In the genomic region with DNA sequence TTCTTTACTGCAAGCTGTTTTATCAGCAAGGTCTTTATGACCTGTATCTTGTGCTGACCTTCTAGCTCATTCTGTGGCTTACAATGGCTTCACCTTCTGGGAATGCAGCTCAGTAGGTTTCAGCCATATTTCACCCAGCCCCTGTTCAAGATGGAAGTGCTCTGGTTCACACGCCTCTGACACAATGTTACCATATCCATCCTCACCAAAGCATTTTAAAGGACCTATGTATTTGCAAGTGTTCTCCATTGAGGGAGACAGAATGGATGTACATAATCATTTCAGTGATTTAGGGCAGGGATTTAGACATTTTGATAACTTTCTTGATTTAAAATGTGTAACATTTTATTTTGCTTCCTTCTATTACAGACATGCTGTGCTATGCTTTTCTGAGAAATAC, we compare ENCODE assay signal across 24 cellular contexts.
DNase-seq lines count a peak whose midpoint lies in the region; ATAC-seq, FAIRE-seq and TF ChIP-seq lines count a peak whose summit lies in the region.
"Had no signal": no experiment of that assay in that cellular context is flagged by ENCODE, and none has a peak within 500 bp of the region (broad histone marks: within the 10 kb centered on the region; RNA-seq: fewer than 3 reads in every experiment).

No MANE protein-coding gene starts in this region.

- no peaks in the 10 kb centered on the region for H3K9me1 ChIP-seq in K562 (ENCODE audit: control insufficient read depth, insufficient read depth, low read length)

- H3K9ac ChIP-seq in HepG2 (ENCODE audit: insufficient read depth, low read depth, low read length) (peak overlapping the region; percentile 59), K562 (ENCODE audit: insufficient read depth in 1 of 2, low read depth in 2 of 2, low read length in 2 of 2) (no peak overlapping the region)
- H3K9ac ChIP-seq: BLaER1 had no signal

- TF ChIP-seq POLR2A in HepG2 (IDR thresholded peaks at IDR 0.05; ENCODE audit: insufficient read depth in 1 of 2, low read depth in 2 of 2, low read length in 2 of 2) = no peak
- no peak for TF ChIP-seq POLR2A in right lobe of liver (IDR thresholded peaks at IDR 0.05)
- TF ChIP-seq POLR2A in K562 (conservative IDR thresholded peaks at IDR 0.05) = no peak

- CTCF ChIA-PET in HepG2 (lab: Yijun Ruan, JAX; ENCODE audit: low intra/inter-chr PET ratio, low total read pairs) (no interaction called here), K562 (lab: Yijun Ruan, JAX; ENCODE audit: low intra/inter-chr PET ratio) (no interaction called here), T-cell (lab: Charles Lee) (no interaction called here)
- CTCF ChIA-PET in CD4-positive, alpha-beta memory T cell (lab: Charles Lee; ENCODE audit: partially characterized antibody) = no interaction called here

- BruUV-seq in HepG2 (replicated peaks; lab: Mats Ljungman, UMichigan) (no TSS peak), K562 (replicated peaks; lab: Mats Ljungman, UMichigan) (no TSS peak)

- H3K27ac Mint-ChIP-seq in nephron (peak overlapping the region in 2 of 3 experiments; percentile 25 to 49), type B pancreatic cell (no peak overlapping the region), T-cell (no peak overlapping the region)
- H3K27ac Mint-ChIP-seq in CD4-positive, alpha-beta memory T cell = no peak overlapping the region
- H3K27ac Mint-ChIP-seq: CD4-positive, CD25-positive, alpha-beta regulatory T cell had no signal

- 100% methylated on average over 1 of the region's 1 CpG for WGBS in HepG2 (ENCODE audit: low lambda C conversion rate)
- 75% methylated on average over 1 of the region's 1 CpG for WGBS in right lobe of liver (ENCODE audit: insufficient coverage, low coverage, low lambda C conversion rate, missing lambda C conversion rate)
- 71% methylated on average over 1 of the region's 1 CpG for WGBS in K562 (ENCODE audit: insufficient coverage, low coverage, missing lambda C conversion rate)

- TF ChIP-seq CTCF in HepG2 (CRISPR knock-in tag; IDR thresholded peaks at IDR 0.05) (no peak), right lobe of liver (IDR thresholded peaks at IDR 0.05) (no peak), K562 (IDR thresholded peaks at IDR 0.05 in 2 of 3, conservative IDR thresholded peaks at IDR 0.05 in 1 of 3; ENCODE audit: insufficient read depth in 2 of 3, low read depth in 1 of 3, low read length in 3 of 3) (no peak), nephron (IDR thresholded peaks at IDR 0.05; ENCODE audit: unreplicated experiment in 3 of 3) (no peak), type B pancreatic cell (conservative IDR thresholded peaks at IDR 0.05) (no peak)

- POLR2A ChIA-PET in HepG2 (lab: Yijun Ruan, JAX) (interaction anchor here (0.5 to 3.2 kb wide), 7 partner anchors 63 to 176 kb away, joined by 4 to 29 read pairs (median 13); no protein-coding TSS in a partner anchor), K562 (lab: Yijun Ruan, JAX) (no interaction called here), T-cell (lab: Charles Lee) (no interaction called here)
- POLR2A ChIA-PET in CD4-positive, alpha-beta memory T cell (lab: Charles Lee; ENCODE audit: partially characterized antibody) = no interaction called here

- H3K36me3 Mint-ChIP-seq in nephron (ENCODE audit: low read depth) = no peaks in the 10 kb centered on the region
- H3K36me3 Mint-ChIP-seq in type B pancreatic cell = no peaks in the 10 kb centered on the region
- H3K36me3 Mint-ChIP-seq in CD4-positive, alpha-beta memory T cell = no peaks in the 10 kb centered on the region
- no peaks in the 10 kb centered on the region for H3K36me3 Mint-ChIP-seq in T-cell
- H3K36me3 Mint-ChIP-seq: CD4-positive, CD25-positive, alpha-beta regulatory T cell had no signal

- H3K27me3 Mint-ChIP-seq in nephron (ENCODE audit: low read depth) (no peaks in the 10 kb centered on the region), type B pancreatic cell (no peaks in the 10 kb centered on the region), T-cell (peaks cover 10 to 15% of the 10 kb centered on the region in 2 donors)
- peaks cover 0 to 5% of the 10 kb centered on the region in 2 donors for H3K27me3 Mint-ChIP-seq in CD4-positive, alpha-beta memory T cell

- H3K9me3 ChIP-seq in HepG2 (ENCODE audit: low read length) (no peaks in the 10 kb centered on the region), right lobe of liver (no peaks in the 10 kb centered on the region), K562 (replicated peaks; ENCODE audit: control insufficient read depth, insufficient read depth, low read depth, low read length) (peaks cover 3% of the 10 kb centered on the region)
- no peaks in the 10 kb centered on the region for H3K9me3 ChIP-seq in CD4-positive, alpha-beta memory T cell (ENCODE audit: control insufficient read depth in 1 of 2, low read length in 2 of 2)
- H3K9me3 ChIP-seq: SJSA1 had no signal

- no peaks in the 10 kb centered on the region for H3K79me2 ChIP-seq in HepG2 (ENCODE audit: insufficient read depth, low read length)
- H3K79me2 ChIP-seq in K562 (ENCODE audit: control insufficient read depth, insufficient read depth, low read length) = no peaks in the 10 kb centered on the region

- H3K4me1 Mint-ChIP-seq in nephron (peaks cover 44% of the 10 kb centered on the region), type B pancreatic cell (ENCODE audit: unreplicated experiment) (peaks cover 46% of the 10 kb centered on the region), T-cell (peaks cover 4 to 9% (median 9%) of the 10 kb centered on the region in 3 donors)
- H3K4me1 Mint-ChIP-seq in CD4-positive, alpha-beta memory T cell = peaks cover 0 to 5% (median 1%) of the 10 kb centered on the region in 4 donors
- H3K4me1 Mint-ChIP-seq: CD4-positive, CD25-positive, alpha-beta regulatory T cell had no signal

- in situ Hi-C loops in HepG2 (cut with HindIII; ENCODE audit: extremely low pct_ligation_motif_present, low pct_unique_long_range_greater_than_20kb) (loop anchor here (5.0 kb wide), 2 partner anchors 64 to 186 kb away; no protein-coding TSS in a partner anchor), K562 (cut with MboI) (no loop called here)

- H3K36me3 ChIP-seq in HepG2 (replicated peaks in 1 of 2; ENCODE audit: control insufficient read depth in 1 of 2, insufficient read depth in 2 of 2, low read length in 2 of 2) (no peaks in the 10 kb centered on the region), right lobe of liver (no peaks in the 10 kb centered on the region), K562 (ENCODE audit: control insufficient read depth, insufficient read depth, low read length) (no peaks in the 10 kb centered on the region)
- H3K36me3 ChIP-seq in CD4-positive, alpha-beta memory T cell (ENCODE audit: insufficient read depth, low read length) = no peaks in the 10 kb centered on the region
- H3K36me3 ChIP-seq: BLaER1, SJSA1 had no signal

- ATAC-seq in HepG2 (no peak), right lobe of liver (no peak), K562 (no peak), GM18868 (IDR thresholded peaks at IDR 0.05; ENCODE audit: unreplicated experiment) (no peak), T-cell (replicated peaks in 1 of 4) (no peak)
- ATAC-seq: PC-3 had no signal

- TF ChIP-seq EP300 in HepG2 (IDR thresholded peaks at IDR 0.05; ENCODE audit: low read depth in 2 of 2, low read length in 2 of 2) (no peak), HepG2 (CRISPR knock-in tag; IDR thresholded peaks at IDR 0.05; ENCODE audit: borderline replicate concordance) (no peak), K562 (IDR thresholded peaks at IDR 0.05; ENCODE audit: low read length) (no peak)

- no peaks in the 10 kb centered on the region for H4K20me1 ChIP-seq in HepG2 (ENCODE audit: insufficient read depth, low read length)
- no peaks in the 10 kb centered on the region for H4K20me1 ChIP-seq in K562 (replicated peaks; ENCODE audit: control insufficient read depth, insufficient read depth, low read length)
- H4K20me1 ChIP-seq: BLaER1 had no signal

- no peak overlapping the region for H2AFZ ChIP-seq in HepG2 (ENCODE audit: low read length)
- no peak overlapping the region for H2AFZ ChIP-seq in K562 (ENCODE audit: low read depth, low read length)

- H3K4me1 ChIP-seq in HepG2 (ENCODE audit: insufficient read depth, low read length) = peaks cover 92% of the 10 kb centered on the region
- H3K4me1 ChIP-seq in right lobe of liver = no peaks in the 10 kb centered on the region
- H3K4me1 ChIP-seq in K562 (replicated peaks in 1 of 2; ENCODE audit: control insufficient read depth in 2 of 2, insufficient read depth in 2 of 2, low read length in 2 of 2) = peaks cover 3 to 21% of the 10 kb centered on the region in 2 experiments; a peak in 4 of 5 replicates
- H3K4me1 ChIP-seq in CD4-positive, alpha-beta memory T cell (ENCODE audit: insufficient read depth, low read length) = no peaks in the 10 kb centered on the region
- H3K4me1 ChIP-seq: BLaER1 had no signal

- intact Hi-C loops in HepG2 (cut with micrococcal nuclease; ENCODE audit: unreplicated experiment) = loop anchor here (2.0 to 5.0 kb wide), 4 partner anchors 75 to 303 kb away; no protein-coding TSS in a partner anchor
- intact Hi-C loops in right lobe of liver (cut with DNase I) = no loop called here
- intact Hi-C loops in K562 (cut with micrococcal nuclease) = loop anchor here (10.0 kb wide), 1 partner anchor 113 kb away; no protein-coding TSS in a partner anchor
- intact Hi-C loops in CD4-positive, alpha-beta memory T cell (cut with micrococcal nuclease) = no loop called here

- peak overlapping the region; percentile 90 for H3K27ac ChIP-seq in HepG2 (ENCODE audit: extremely low read length, insufficient read depth, low read length)
- H3K27ac ChIP-seq in right lobe of liver = no peak overlapping the region
- no peak overlapping the region; the same call in 2 of the 3 replicates for H3K27ac ChIP-seq in K562 (ENCODE audit: extremely low read depth, low read depth, low read length)
- no peak overlapping the region for H3K27ac ChIP-seq in CD4-positive, alpha-beta memory T cell (ENCODE audit: low read depth, low read length)
- H3K27ac ChIP-seq: BLaER1, SJSA1 had no signal

- H3K4me3 ChIP-seq in HepG2 (replicated peaks in 1 of 3; ENCODE audit: insufficient read depth in 1 of 3, low read depth in 2 of 3, low read length in 3 of 3) (no peak overlapping the region), right lobe of liver (no peak overlapping the region), K562 (no peak overlapping the region)
- H3K4me3 ChIP-seq in CD4-positive, alpha-beta memory T cell (ENCODE audit: low read length in 2 of 2) = no peak overlapping the region
- H3K4me3 ChIP-seq: BLaER1, SJSA1 had no signal

- H3K9me3 Mint-ChIP-seq in nephron = no peaks in the 10 kb centered on the region
- H3K9me3 Mint-ChIP-seq in type B pancreatic cell = peaks cover 6% of the 10 kb centered on the region
- H3K9me3 Mint-ChIP-seq in CD4-positive, alpha-beta memory T cell = peaks cover 0 to 2% (median 0%) of the 10 kb centered on the region in 8 donors
- no peaks in the 10 kb centered on the region for H3K9me3 Mint-ChIP-seq in T-cell

- no peak for FAIRE-seq in HepG2 (lab: Jason Lieb, UNC)
- FAIRE-seq in K562 (lab: Jason Lieb, UNC) = no peak
- FAIRE-seq: G401.6 had no signal

- H3K27me3 ChIP-seq in HepG2 (ENCODE audit: control insufficient read depth in 1 of 2, insufficient read depth in 2 of 2, low read length in 2 of 2) (no peaks in the 10 kb centered on the region), right lobe of liver (no peaks in the 10 kb centered on the region), K562 (ENCODE audit: control insufficient read depth in 2 of 2, insufficient read depth in 2 of 2, low read length in 2 of 2) (no peaks in the 10 kb centered on the region)
- H3K27me3 ChIP-seq in CD4-positive, alpha-beta memory T cell (ENCODE audit: insufficient read depth, low read length) = no peaks in the 10 kb centered on the region
- H3K27me3 ChIP-seq: BLaER1, SJSA1 had no signal

- DNase-seq in HepG2 (ENCODE audit: low spot score) = no peak
- no peak for DNase-seq in right lobe of liver
- DNase-seq in K562 (ENCODE audit: extremely low read depth in 1 of 4, low spot score in 3 of 4) = no peak
- DNase-seq in type B pancreatic cell (ENCODE audit: extremely low spot score, unreplicated experiment) = no peak
- DNase-seq in CD4-positive, alpha-beta memory T cell = no peak
- DNase-seq in T-cell = no peak
- DNase-seq: CD4-positive, CD25-positive, alpha-beta regulatory T cell; KBM-7; MV-4-11; NCI-H1105; NCI-H146; NCI-H1930; NCI-H2107; NCI-H446 treated with DMSO at 0.1 percent for 48 hours; NCI-H526; NCI-H82; NK-92 treated with Interleukin-12 subunit alpha and Interleukin-12 subunit beta, amount 100 ng/mL, for 24 hours; PC-3; Right ventricle myocardium superior had no signal

- no peak overlapping the region for H3K4me3 Mint-ChIP-seq in nephron
- peak overlapping the region; percentile 53 for H3K4me3 Mint-ChIP-seq in type B pancreatic cell
- no peak overlapping the region for H3K4me3 Mint-ChIP-seq in CD4-positive, alpha-beta memory T cell
- no peak overlapping the region for H3K4me3 Mint-ChIP-seq in T-cell
- H3K4me3 Mint-ChIP-seq: CD4-positive, CD25-positive, alpha-beta regulatory T cell had no signal

- TF ChIP-seq RAD21 in HepG2 (CRISPR knock-in tag; IDR thresholded peaks at IDR 0.05) = no peak
- TF ChIP-seq RAD21 in K562 (CRISPR knock-in tag; conservative IDR thresholded peaks at IDR 0.05 in 1 of 2, IDR thresholded peaks at IDR 0.05 in 1 of 2) = no peak

- H3K4me2 ChIP-seq in HepG2 (ENCODE audit: low read depth, low read length) (peak overlapping the region; percentile 50), K562 (ENCODE audit: insufficient read depth, low read length) (no peak overlapping the region)
- H3K4me2 ChIP-seq: BLaER1 had no signal

Comparison
In these comparisons a context has a peak if more than half of its experiments do, and no peak if none do; other contexts are left out.
1. intact Hi-C loops: an anchor here in HepG2 (2.0 to 5.0 kb wide) and K562 (10.0 kb wide); none called in right lobe of liver and CD4-positive, alpha-beta memory T cell.
2. H3K27ac Mint-ChIP-seq: peak in nephron (2 of 3); none in type B pancreatic cell (single experiment), CD4-positive, alpha-beta memory T cell (0 of 7) and T-cell (0 of 2).